ENCODE assay signal across 8 cellular contexts in genomic region chr10:84429926-84430520, GRCh38.
DNase-seq lines count a peak whose midpoint lies in the region; ATAC-seq lines count a peak whose summit lies in the region.

No MANE protein-coding gene starts in this region.

- ATAC-seq in GM19395 (IDR thresholded peaks at IDR 0.05; ENCODE audit: unreplicated experiment) (peak; percentile 96), HG03439 (IDR thresholded peaks at IDR 0.05; ENCODE audit: unreplicated experiment) (peak; percentile 95)

- intact Hi-C loops in head of caudate nucleus (cut with DNase I), result no loop called here

- DNase-seq in COR-L47 (lab: John Stamatoyannopoulos, UW) (peak; percentile 11), RPMI7951 (ENCODE audit: low read depth) (peak; percentile 43), head of caudate nucleus (peak in 41 of 42 donors; percentile 28 to 90 (median 72)), retina (peak; percentile 31), GOT3 (lab: John Stamatoyannopoulos, UW) (no peak)
- DNase-seq in activated effector memory CD4-positive, alpha-beta T cell treated with Interleukin-2 at 50 U/mL for 16 hours, result peak; percentile 41
